In genomic region chr10:96588601-96589419, GRCh38 we compare ENCODE assay signal across 8 cellular contexts. TPM values are rescaled to one million over a fixed set of nuclear protein-coding genes. Genes with fewer than 3 reads are reported as not detected.
DNase-seq lines count a peak whose midpoint lies in the region; FAIRE-seq and TF ChIP-seq lines count a peak whose summit lies in the region.

No MANE protein-coding gene starts in this region.

- H3K4me3 ChIP-seq in KMS-11 (IDR thresholded peaks at IDR 0.05; ENCODE audit: insufficient read depth, low read depth, low read length) (no peak overlapping the region), keratinocyte (ENCODE audit: control insufficient read depth in 2 of 3, extremely low read depth in 1 of 3, insufficient read depth in 2 of 3, low read depth in 1 of 3, low read length in 3 of 3) (no peak overlapping the region)

- H3K9me3 ChIP-seq in keratinocyte (ENCODE audit: control insufficient read depth, low read depth, low read length): peaks cover 3% of the 10 kb centered on the region

- H3K27me3 ChIP-seq in KMS-11 (ENCODE audit: insufficient read depth, low read depth) (no peaks in the 10 kb centered on the region), keratinocyte (ENCODE audit: control insufficient read depth, extremely low read depth, insufficient read depth, low read length) (no peaks in the 10 kb centered on the region)

- no peaks in the 10 kb centered on the region for H3K9me1 ChIP-seq in keratinocyte (ENCODE audit: control insufficient read depth, extremely low read depth, insufficient read depth, low read length)

- no peaks in the 10 kb centered on the region for H3K36me3 ChIP-seq in KMS-11 (ENCODE audit: insufficient read depth)
- no peaks in the 10 kb centered on the region for H3K36me3 ChIP-seq in keratinocyte (ENCODE audit: control insufficient read depth in 2 of 2, extremely low read depth in 1 of 2, insufficient read depth in 2 of 2, low read length in 2 of 2)

- DNase-seq in D721Med (ENCODE audit: insufficient read length, low spot score) (no peak), GM19238 (ENCODE audit: insufficient read length, low spot score) (peak; percentile 23), keratinocyte (ENCODE audit: low read depth, low spot score) (peak; percentile 45), dedifferentiated amniotic fluid mesenchymal stem cell (ENCODE audit: extremely low spot score) (no peak), NCI-H446 (lab: John Stamatoyannopoulos, UW) (no peak), NCI-H146 treated with DMSO at 0.1 percent for 48 hours (lab: John Stamatoyannopoulos, UW; ENCODE audit: unreplicated experiment) (no peak), hippocampal formation (lab: John Stamatoyannopoulos, UW) (no peak)

- peaks cover 11% of the 10 kb centered on the region for H4K20me1 ChIP-seq in KMS-11 (ENCODE audit: insufficient read depth)
- no peaks in the 10 kb centered on the region for H4K20me1 ChIP-seq in keratinocyte (ENCODE audit: control insufficient read depth, extremely low read depth, insufficient read depth, low read length)

- TF ChIP-seq CTCF in D721Med (IDR thresholded peaks at IDR 0.05; ENCODE audit: insufficient read depth, missing control alignments) (no peak), KMS-11 (conservative IDR thresholded peaks at IDR 0.05; ENCODE audit: low read depth, low read length) (no peak), keratinocyte (optimal IDR thresholded peaks at IDR 0.05 in 1 of 3, IDR thresholded peaks at IDR 0.05 in 1 of 3, conservative IDR thresholded peaks at IDR 0.05 in 1 of 3; ENCODE audit: extremely low read depth in 1 of 3, insufficient read depth in 2 of 3, low read length in 3 of 3) (no peak)

- H3K4me1 ChIP-seq in KMS-11 (ENCODE audit: low read depth, poor library complexity, severe bottlenecking): peaks cover 30% of the 10 kb centered on the region
- peaks cover 21% of the 10 kb centered on the region for H3K4me1 ChIP-seq in keratinocyte (ENCODE audit: control insufficient read depth, extremely low read depth, insufficient read depth, low read length)

- dilution Hi-C loops in keratinocyte (cut with MboI; ENCODE audit: extremely low pct_ligation_motif_present, low sequenced_read_pairs): no loop called here

- FAIRE-seq in D721Med (lab: Jason Lieb, UNC) (peak; percentile 25), keratinocyte (lab: Jason Lieb, UNC) (peak; percentile 13)

- H3K4me2 ChIP-seq in KMS-11: peak overlapping the region; percentile 81
- H3K4me2 ChIP-seq in keratinocyte (ENCODE audit: control insufficient read depth, extremely low read depth, insufficient read depth, low read depth, low read length): peak overlapping the region; percentile 20

- H3K27ac ChIP-seq in KMS-11 (no peak overlapping the region), keratinocyte (ENCODE audit: control insufficient read depth, insufficient read depth, low read length) (no peak overlapping the region)

- H3K79me2 ChIP-seq in KMS-11 (ENCODE audit: insufficient read depth, low read depth) (peaks cover 29% of the 10 kb centered on the region), keratinocyte (ENCODE audit: control insufficient read depth, insufficient read depth, low read length) (peaks cover 28% of the 10 kb centered on the region)

- H2AFZ ChIP-seq in KMS-11 (ENCODE audit: low read depth): no peak overlapping the region
- H2AFZ ChIP-seq in keratinocyte (ENCODE audit: control insufficient read depth, low read length): no peak overlapping the region

- H3K9ac ChIP-seq in KMS-11: no peak overlapping the region
- no peak overlapping the region for H3K9ac ChIP-seq in keratinocyte (ENCODE audit: control insufficient read depth, extremely low read depth, insufficient read depth, low read length)

RNA-seq across cellular contexts. Expression of gene TM9SF3, which starts 2.0 kb away (rescaled TPM):
- 50.7 to 90.0 TPM (median 58.4 TPM) in 3 replicates for polyA plus RNA-seq in keratinocyte
- 95.8 TPM for polyA plus RNA-seq in keratinocyte (2011; ENCODE audit: low read depth)
- polyA plus RNA-seq in keratinocyte (2011; cell fraction: cytosol; rRNA removed): 35.3 and 57.8 TPM in 2 replicates
- polyA plus RNA-seq in keratinocyte (2011; cell fraction: nucleus; rRNA removed): 79.2 and 104 TPM in 2 replicates
- polyA plus RNA-seq in keratinocyte (2012; ENCODE audit: low replicate concordance): 66.3 and 74.1 TPM in 2 replicates
- polyA minus RNA-seq in keratinocyte: 15.6 to 149 TPM (median 95.1 TPM) in 3 replicates
- polyA minus RNA-seq in keratinocyte (2011; cell fraction: cytosol; rRNA and poly(A)+ RNA removed): 56.0 TPM
- polyA minus RNA-seq in keratinocyte (2011; cell fraction: nucleus; rRNA and poly(A)+ RNA removed): 81.6 and 126 TPM in 2 replicates

Comparison
In these comparisons a context has a peak if more than half of its experiments do, and no peak if none do; other contexts are left out.
1. DNase-seq: peak in GM19238 (single experiment) and keratinocyte (single experiment); none in D721Med (single experiment), dedifferentiated amniotic fluid mesenchymal stem cell (single experiment), NCI-H446 (0 of 2), NCI-H146 treated with DMSO at 0.1 percent for 48 hours (single experiment) and hippocampal formation (0 of 2).